In the genomic region with DNA sequence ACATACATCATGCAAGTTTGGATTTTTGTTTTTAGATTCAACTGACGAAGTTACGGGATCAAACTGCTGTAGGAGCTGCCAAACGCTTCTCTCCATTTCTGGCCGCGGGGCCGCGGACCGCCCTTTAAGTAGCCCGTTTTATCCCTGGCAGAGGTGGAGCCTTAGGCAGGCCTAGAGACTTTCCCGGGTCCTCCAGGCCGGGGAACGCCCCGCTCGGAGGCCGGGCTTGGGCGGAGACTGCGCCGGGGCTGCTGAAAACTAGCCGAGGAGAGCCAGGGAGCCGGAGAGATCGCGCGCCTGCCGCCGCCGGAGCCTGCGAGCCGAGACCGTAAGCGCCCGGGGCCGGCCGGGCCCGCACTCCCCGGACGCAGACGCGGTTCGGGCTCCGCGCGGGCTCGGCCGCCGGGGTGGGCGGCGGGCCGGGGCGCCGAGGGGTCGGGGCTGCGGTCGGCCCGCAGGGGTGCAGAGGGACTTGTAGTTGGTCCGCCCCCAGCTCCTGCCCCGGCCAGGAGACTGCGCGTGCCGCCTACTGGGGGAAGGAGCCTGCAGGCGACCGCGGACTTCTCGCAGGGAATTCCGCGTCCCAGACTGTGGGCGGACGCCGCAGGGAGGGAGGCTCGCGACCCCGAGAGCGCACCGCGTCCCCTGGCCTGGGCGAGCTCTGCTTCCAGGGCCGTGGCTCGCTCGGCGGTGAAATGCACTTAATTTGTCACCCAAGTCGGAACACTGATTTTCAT, we compare ENCODE assay signal across 8 cellular contexts. TPM values are rescaled to one million over a fixed set of nuclear protein-coding genes. Genes with fewer than 3 reads are reported as not detected.
DNase-seq lines count a peak whose midpoint lies in the region; ATAC-seq, FAIRE-seq and TF ChIP-seq lines count a peak whose summit lies in the region.

EPHX1 (plus strand) TSS at position 283 of the 737 bp plus-strand sequence. CDS start 18,606 bp downstream, outside the sequence.

- TF ChIP-seq POLR2A in NB4 (IDR thresholded peaks at IDR 0.05; ENCODE audit: extremely low read depth, insufficient read length), result peak; percentile 76

- FAIRE-seq in urothelium cell line (lab: Jason Lieb, UNC), result no peak

- H3K4me3 ChIP-seq in HFF-Myc (replicated peaks; ENCODE audit: low read depth, low read length) (peak within 1 kb of the TSS; percentile 54), NB4 (ENCODE audit: low read depth, low read length) (peak within 1 kb of the TSS; percentile 55)

- DNase-seq in GM10266 (ENCODE audit: extremely low spot score) (peak; percentile 93), HFF-Myc (ENCODE audit: extremely low read depth, low read depth) (peak; percentile 37), NB4 (ENCODE audit: low read depth) (peak; percentile 90), T follicular helper cell (ENCODE audit: low read depth) (peak; percentile 32), amniotic stem cell (lab: John Stamatoyannopoulos, UW) (peak; percentile 81), left ventricle myocardium superior (peak; percentile 96), pulmonary artery endothelial cell (ENCODE audit: low read depth, low spot score) (peak; percentile 48), urothelium cell line (ENCODE audit: low spot score) (peak; percentile 96)

- TF ChIP-seq CTCF in GM10266 (IDR thresholded peaks at IDR 0.05; ENCODE audit: control insufficient read depth, insufficient read depth, low read depth, missing control alignments), result peak; percentile 31
- TF ChIP-seq CTCF in HFF-Myc (IDR thresholded peaks at IDR 0.05; ENCODE audit: low read depth, low read length, missing control alignments), result peak; percentile 3
- TF ChIP-seq CTCF in NB4 (IDR thresholded peaks at IDR 0.05; ENCODE audit: low read depth, low read length), result peak; percentile 4

- intact Hi-C loops in left ventricle myocardium superior (cut with micrococcal nuclease), result no loop called here

- ATAC-seq in left ventricle myocardium superior, result peak; percentile 85

RNA-seq across cellular contexts. Expression of gene EPHX1, which starts in this region (rescaled TPM):
- total RNA-seq in left ventricle myocardium superior (76.8 TPM), pulmonary artery endothelial cell (7.1 and 12.4 TPM in 2 replicates)

Comparison
In these comparisons a context has a peak if more than half of its experiments do, and no peak if none do; other contexts are left out.
1. Peak in every context shown above with its lines: DNase-seq, ATAC-seq and H3K4me3 ChIP-seq.
2. DNase-seq: peak in every context shown above with its lines; median percentile 96 in left ventricle myocardium superior; 96 in urothelium cell line; 93 in GM10266; 90 in NB4; 81 in amniotic stem cell; 48 in pulmonary artery endothelial cell; 37 in HFF-Myc; 32 in T follicular helper cell.